Comparison of ENCODE assay signal across 14 cellular contexts in genomic region chr11:73311394-73311869, GRCh38. TPM values are rescaled to one million over a fixed set of nuclear protein-coding genes. Genes with fewer than 3 reads are reported as not detected.
A peak's percentile ranks its signal among the peaks of the same experiment; 100 is the strongest.
DNase-seq lines count a peak whose midpoint lies in the region; ATAC-seq and TF ChIP-seq lines count a peak whose summit lies in the region.
"Had no signal": no experiment of that assay in that cellular context is flagged by ENCODE, and none has a peak within 500 bp of the region (broad histone marks: within the 10 kb centered on the region; RNA-seq: fewer than 3 reads in every experiment).

No MANE protein-coding gene starts in this region.

- H3K27me3 Mint-ChIP-seq in Caco-2 (ENCODE audit: insufficient read depth, unreplicated experiment), result no peaks in the 10 kb centered on the region
- peaks cover 2% of the 10 kb centered on the region for H3K27me3 Mint-ChIP-seq in stimulated activated memory B cell treated with anti-CD40 and anti-IgM and Interleukin-4, amounts not matched to agents 10 μg/mL and 1 μg/mL and 100 μg/mL, for 72 hours

- CTCF ChIA-PET in Caco-2 (lab: Charles Lee), result no interaction called here

- H3K36me3 ChIP-seq in Caco-2 (ENCODE audit: control insufficient read depth, insufficient read depth, low read length), result no peaks in the 10 kb centered on the region; the same call in 1 of the 2 replicates
- no peaks in the 10 kb centered on the region for H3K36me3 ChIP-seq in lung (ENCODE audit: control insufficient read depth in 2 of 2, insufficient read depth in 2 of 2, low read length in 2 of 2)

- peaks cover 58% of the 10 kb centered on the region for H3K4me1 ChIP-seq in Caco-2
- peaks cover 14 to 35% of the 10 kb centered on the region in 2 donors for H3K4me1 ChIP-seq in lung (ENCODE audit: control insufficient read depth in 2 of 2, insufficient read depth in 2 of 2, low read length in 2 of 2)

- intact Hi-C loops in Caco-2 (cut with micrococcal nuclease; ENCODE audit: unreplicated experiment), result no loop called here

- H3K4me3 Mint-ChIP-seq in Caco-2 (ENCODE audit: unreplicated experiment), result peak overlapping the region; percentile 54
- H3K4me3 Mint-ChIP-seq in stimulated activated memory B cell treated with anti-CD40 and anti-IgM and Interleukin-4, amounts not matched to agents 10 μg/mL and 1 μg/mL and 100 μg/mL, for 72 hours, result peak overlapping the region; percentile 53
- H3K4me3 Mint-ChIP-seq: activated CD8-positive, alpha-beta T cell treated with anti-CD3 and anti-CD28 coated beads for 36 hours had no signal

- H3K27ac Mint-ChIP-seq in Caco-2 (ENCODE audit: unreplicated experiment), result peak overlapping the region; percentile 35
- H3K27ac Mint-ChIP-seq in stimulated activated memory B cell treated with anti-CD40 and anti-IgM and Interleukin-4, amounts not matched to agents 10 μg/mL and 1 μg/mL and 100 μg/mL, for 72 hours, result no peak overlapping the region
- H3K27ac Mint-ChIP-seq: activated CD8-positive, alpha-beta T cell treated with anti-CD3 and anti-CD28 coated beads for 36 hours had no signal

- H3K4me3 ChIP-seq in Caco-2 (ENCODE audit: low read depth, low read length) (no peak overlapping the region), cardiac fibroblast (replicated peaks in 1 of 2; ENCODE audit: low read depth in 2 of 2, low read length in 2 of 2) (peak overlapping the region; percentile 44 to 67), lung (peak overlapping the region; percentile 17)

- BruUV-seq in Caco-2 (replicated peaks; lab: Mats Ljungman, UMichigan), result no TSS peak

- H3K9me3 ChIP-seq in Caco-2 (no peaks in the 10 kb centered on the region), lung (ENCODE audit: control insufficient read depth in 2 of 2, insufficient read depth in 1 of 2, low read length in 1 of 2) (no peaks in the 10 kb centered on the region)

- DNase-seq in Caco-2 (no peak), cardiac fibroblast (ENCODE audit: low read depth in 2 of 2) (no peak), lung (ENCODE audit: low spot score) (no peak), amygdala (lab: John Stamatoyannopoulos, UW) (no peak), HK-2 (ENCODE audit: unreplicated experiment) (no peak)
- no peak for DNase-seq in stimulated activated naive CD4-positive, alpha-beta T cell treated with Interleukin-2 at 50 U/mL for 16 hours (lab: John Stamatoyannopoulos, UW)
- DNase-seq: activated CD8-positive, alpha-beta T cell treated with anti-CD3 and anti-CD28 coated beads for 36 hours; CD4-positive, CD25-positive, alpha-beta regulatory T cell; NCI-H1092; NCI-H82; stimulated activated CD4-positive, alpha-beta T cell treated with anti-CD3 and anti-CD28 coated beads, Interleukin-1b, Interleukin-23, amount 100 ng/mL, for 48 hours had no signal

- POLR2A ChIA-PET in Caco-2 (lab: Charles Lee), result no interaction called here

- H3K27me3 ChIP-seq in Caco-2 (replicated peaks; ENCODE audit: control insufficient read depth, insufficient read depth, low read length) (no peaks in the 10 kb centered on the region), lung (ENCODE audit: control insufficient read depth, insufficient read depth) (no peaks in the 10 kb centered on the region)

- TF ChIP-seq CTCF in Caco-2 (IDR thresholded peaks at IDR 0.05; ENCODE audit: insufficient read depth in 1 of 2, low read depth in 1 of 2, low read length in 1 of 2, severe bottlenecking in 1 of 2, unreplicated experiment in 1 of 2) (no peak), cardiac fibroblast (IDR thresholded peaks at IDR 0.05; ENCODE audit: low read depth, low read length) (no peak), lung (IDR thresholded peaks at IDR 0.05; ENCODE audit: control extremely low read depth, extremely low read depth) (no peak)

- no peak for ATAC-seq in lung (ENCODE audit: insufficient read depth, low FRiP score)
- no peak for ATAC-seq in stimulated activated memory B cell treated with anti-CD40 and anti-IgM and Interleukin-4, amounts not matched to agents 10 μg/mL and 1 μg/mL and 100 μg/mL, for 72 hours
- ATAC-seq in GM18870 (IDR thresholded peaks at IDR 0.05; ENCODE audit: unreplicated experiment), result no peak
- ATAC-seq: activated CD8-positive, alpha-beta T cell treated with anti-CD3 and anti-CD28 coated beads for 36 hours had no signal

- no peaks in the 10 kb centered on the region for H3K9me3 Mint-ChIP-seq in Caco-2 (ENCODE audit: unreplicated experiment)
- H3K9me3 Mint-ChIP-seq in stimulated activated memory B cell treated with anti-CD40 and anti-IgM and Interleukin-4, amounts not matched to agents 10 μg/mL and 1 μg/mL and 100 μg/mL, for 72 hours, result no peaks in the 10 kb centered on the region
- H3K9me3 Mint-ChIP-seq: activated CD8-positive, alpha-beta T cell treated with anti-CD3 and anti-CD28 coated beads for 36 hours had no signal

- peak overlapping the region; percentile 59 to 62 for H3K27ac ChIP-seq in lung (ENCODE audit: low read depth in 1 of 2, low read length in 1 of 2)

- H3K4me1 Mint-ChIP-seq in Caco-2 (ENCODE audit: low read depth, unreplicated experiment), result peaks cover 38% of the 10 kb centered on the region
- H3K4me1 Mint-ChIP-seq in stimulated activated memory B cell treated with anti-CD40 and anti-IgM and Interleukin-4, amounts not matched to agents 10 μg/mL and 1 μg/mL and 100 μg/mL, for 72 hours, result peaks cover 69% of the 10 kb centered on the region

- 67 to 83% methylated on average over 16 to 18 of the region's 18 CpGs for WGBS in lung, 2 donors

- H3K36me3 Mint-ChIP-seq in Caco-2 (ENCODE audit: insufficient read depth, unreplicated experiment), result peaks cover 51% of the 10 kb centered on the region
- H3K36me3 Mint-ChIP-seq in stimulated activated memory B cell treated with anti-CD40 and anti-IgM and Interleukin-4, amounts not matched to agents 10 μg/mL and 1 μg/mL and 100 μg/mL, for 72 hours, result peaks cover 39% of the 10 kb centered on the region
- H3K36me3 Mint-ChIP-seq: CD4-positive, CD25-positive, alpha-beta regulatory T cell had no signal

RNA-seq across cellular contexts. Expression of gene ARHGEF17, which starts 3.4 kb away (rescaled TPM):
- total RNA-seq in Caco-2 (2022) (77.9 and 78.1 TPM in 2 replicates), lung (10 to 100 TPM; 67.6 to 74.6 TPM)
- 10 to 100 TPM; 27.9 to 39.4 TPM for polyA plus RNA-seq in lung
- total RNA-seq: T-helper 1 cell treated with Interleukin-12 subunit alpha and Interleukin-12 subunit beta and Interleukin-4 antibody, amounts not matched to agents 30 ng/mL and 1 ng/mL, for 36 hours had no signal
- polyA plus RNA-seq: CD4-positive, CD25-positive, alpha-beta regulatory T cell had no signal

RNA-seq across cellular contexts. Expression of gene P2RY6, which starts 39.3 kb away (rescaled TPM):
- total RNA-seq in Caco-2 (2022), result 48.4 and 55.7 TPM in 2 replicates
- total RNA-seq in lung, result 1 to 10 TPM; 3.1 to 4.2 TPM
- polyA plus RNA-seq in lung, result 10 to 100 TPM in 1 of 2 donors, 1 to 10 TPM in 1; 3.0 to 13.0 TPM
- total RNA-seq: activated CD8-positive, alpha-beta T cell treated with anti-CD3 and anti-CD28 coated beads for 36 hours; CD4-positive, CD25-positive, alpha-beta regulatory T cell; T-helper 1 cell treated with Interleukin-12 subunit alpha and Interleukin-12 subunit beta and Interleukin-4 antibody, amounts not matched to agents 30 ng/mL and 1 ng/mL, for 36 hours had no signal
- polyA plus RNA-seq: CD4-positive, CD25-positive, alpha-beta regulatory T cell had no signal
